In genomic region chr4:129751646-129752045, GRCh38 we compare ENCODE assay signal across 19 cellular contexts.
"Had no signal": no experiment of that assay in that cellular context is flagged by ENCODE, and none has a peak within 500 bp of the region (broad histone marks: within the 10 kb centered on the region; RNA-seq: fewer than 3 reads in every experiment).

No MANE protein-coding gene starts in this region.

- H3K36me3 Mint-ChIP-seq: mesothelial cell of epicardium had no signal

- H3K27me3 Mint-ChIP-seq: dendritic cell treated with granulocyte-macrophage colony-stimulating factor and Interleukin-4, amounts not matched to agents 40 ng/mL and 50 ng/mL, for 4 days; effector memory CD8-positive, alpha-beta T cell had no signal

- H3K27ac Mint-ChIP-seq: dendritic cell treated with granulocyte-macrophage colony-stimulating factor and Interleukin-4, amounts not matched to agents 40 ng/mL and 50 ng/mL, for 4 days; effector memory CD8-positive, alpha-beta T cell; endodermal cell; mesothelial cell of epicardium had no signal

- H3K27ac ChIP-seq: coronary artery, epithelial cell of prostate, esophagus muscularis mucosa, foreskin keratinocyte, gastroesophageal sphincter, heart right ventricle, left lung, lower lobe of right lung had no signal

- ATAC-seq: effector memory CD8-positive, alpha-beta T cell; foreskin keratinocyte; gastroesophageal sphincter; heart right ventricle; left cardiac atrium; left lung; left ventricle myocardium superior; lower lobe of right lung; mucosa of descending colon had no signal

- DNase-seq: effector CD8-positive, alpha-beta T cell; effector memory CD8-positive, alpha-beta T cell; endodermal cell; erythroblast; foreskin keratinocyte; heart right ventricle; hippocampal formation; left cardiac atrium; left lung; left ventricle myocardium superior; lower lobe of right lung; mesenchymal stem cell; mucosa of descending colon had no signal

- H3K4me1 ChIP-seq: esophagus muscularis mucosa, foreskin keratinocyte, heart right ventricle, left lung, lower lobe of right lung had no signal

- H3K9me3 ChIP-seq: esophagus muscularis mucosa, gastroesophageal sphincter, left lung, lower lobe of right lung, mucosa of descending colon had no signal

- H3K4me3 ChIP-seq: coronary artery, esophagus muscularis mucosa, gastroesophageal sphincter, heart right ventricle, left lung, lower lobe of right lung, mucosa of descending colon had no signal

- H3K9me3 Mint-ChIP-seq: dendritic cell treated with granulocyte-macrophage colony-stimulating factor and Interleukin-4, amounts not matched to agents 40 ng/mL and 50 ng/mL, for 4 days; endodermal cell; mesothelial cell of epicardium had no signal

- H3K36me3 ChIP-seq: esophagus muscularis mucosa, gastroesophageal sphincter, heart right ventricle, left lung, lower lobe of right lung had no signal

- H3K4me3 Mint-ChIP-seq: dendritic cell treated with granulocyte-macrophage colony-stimulating factor and Interleukin-4, amounts not matched to agents 40 ng/mL and 50 ng/mL, for 4 days; effector memory CD8-positive, alpha-beta T cell; endodermal cell; mesothelial cell of epicardium had no signal

- H3K4me1 Mint-ChIP-seq: endodermal cell had no signal

- H3K27me3 ChIP-seq: esophagus muscularis mucosa, foreskin keratinocyte, gastroesophageal sphincter, left lung had no signal
